27 cellular contexts compared by ENCODE assay signal in genomic region chr6:22975079-22975478, GRCh38.
"Had no signal": no experiment of that assay in that cellular context is flagged by ENCODE, and none has a peak within 500 bp of the region (broad histone marks: within the 10 kb centered on the region; RNA-seq: fewer than 3 reads in every experiment).

No MANE protein-coding gene starts in this region.

- DNase-seq: activated B cell treated with CpG ODN at 0.5 μM for 24 hours; activated CD4-positive, alpha-beta T cell treated with anti-CD3 and anti-CD28 coated beads for 48 hours; activated CD4-positive, alpha-beta T cell treated with anti-CD3 and anti-CD28 coated beads, Interleukin-2, amount 50 U/mL, for 1 hour; activated CD4-positive, alpha-beta T cell treated with anti-CD3 and anti-CD28 coated beads, Interleukin-2, amount 50 U/mL, for 48 hours; activated CD8-positive, alpha-beta memory T cell treated with anti-CD3 and anti-CD28 coated beads for 24 hours; activated CD8-positive, alpha-beta T cell treated with anti-CD3 and anti-CD28 coated beads for 36 hours; activated effector memory CD4-positive, alpha-beta T cell treated with Interleukin-2 at 50 U/mL for 16 hours; activated gamma-delta T cell treated with Interleukin-2 at 50 U/mL for 16 hours; activated naive CD4-positive, alpha-beta T cell treated with anti-CD3 and anti-CD28 coated beads, Interleukin-2, amount 50 U/mL, for 16 hours; activated naive CD4-positive, alpha-beta T cell treated with Interleukin-2 at 50 U/mL for 16 hours; activated T-cell treated with anti-CD3 and anti-CD28 coated beads, Interleukin-2, amount 50 U/mL, for 4 hours; amniotic stem cell; aorta; body of pancreas; caudate nucleus; colonic mucosa; effector memory CD4-positive, alpha-beta T cell; endodermal cell; erythroblast; foreskin melanocyte; T-helper 1 cell; T-helper 17 cell; T1000; WERI-Rb-1 had no signal

- ATAC-seq: activated CD4-positive, CD25-positive, alpha-beta regulatory T cell treated with anti-CD3 and anti-CD28 coated beads, Interleukin-2, amount 50 U/mL, for 24 hours; activated CD8-positive, alpha-beta T cell treated with anti-CD3 and anti-CD28 coated beads for 36 hours; activated T-cell treated with anti-CD3 and anti-CD28 coated beads, Interleukin-2, amount 50 U/mL, for 4 hours; activated T-helper 17 cell treated with anti-CD3 and anti-CD28 coated beads, Interleukin-2, amount 50 U/mL, for 72 hours; body of pancreas; gastroesophageal sphincter; T-helper 17 cell had no signal
